8 cellular contexts compared by ENCODE assay signal in the genomic region with DNA sequence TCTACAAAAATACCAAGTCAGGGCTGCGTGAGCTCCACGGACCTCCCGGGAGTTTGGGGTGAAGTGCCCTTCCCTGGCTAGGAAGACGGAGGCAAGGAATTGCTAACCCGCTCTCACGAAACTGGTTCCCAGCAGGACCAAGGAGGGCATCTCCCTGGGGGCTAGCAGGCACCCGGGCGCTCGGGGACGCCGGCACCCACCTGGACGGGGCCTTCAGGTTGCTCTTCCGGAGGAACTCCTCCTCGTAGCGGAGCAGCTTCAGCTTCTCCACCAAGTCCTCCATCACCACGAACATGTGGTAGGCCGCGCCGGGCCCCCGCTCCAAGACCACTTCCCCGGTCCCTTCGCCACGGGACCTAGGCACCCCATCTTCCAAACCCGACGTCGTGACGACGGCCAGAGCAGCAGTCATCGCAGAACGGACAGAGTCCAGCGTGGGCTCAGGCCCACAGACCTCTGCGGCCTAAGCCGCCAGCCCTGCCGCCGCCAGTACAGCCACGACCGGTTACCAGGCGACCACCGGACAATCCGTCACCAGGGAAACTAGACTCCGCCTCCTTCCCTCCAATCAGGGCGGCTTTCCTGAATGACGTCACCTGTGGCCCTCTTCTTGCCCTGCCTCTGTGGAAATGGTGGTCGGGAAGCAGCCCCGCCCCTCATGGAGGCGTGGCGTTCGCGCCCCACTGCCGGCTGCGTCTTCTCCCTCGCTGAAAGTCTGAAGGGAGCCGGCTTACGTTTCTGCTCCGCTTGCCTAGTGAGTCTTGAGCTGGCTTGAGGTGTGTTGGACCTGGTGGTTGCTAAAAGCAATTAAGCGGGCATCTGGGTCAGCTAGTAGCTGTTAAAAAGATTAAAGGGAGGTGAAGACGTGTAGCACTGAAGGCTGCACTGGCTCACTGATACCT. TPM values are rescaled to one million over a fixed set of nuclear protein-coding genes. Genes with fewer than 3 reads are reported as not detected.
DNase-seq lines count a peak whose midpoint lies in the region; ATAC-seq and TF ChIP-seq lines count a peak whose summit lies in the region.

A gene with protein sequence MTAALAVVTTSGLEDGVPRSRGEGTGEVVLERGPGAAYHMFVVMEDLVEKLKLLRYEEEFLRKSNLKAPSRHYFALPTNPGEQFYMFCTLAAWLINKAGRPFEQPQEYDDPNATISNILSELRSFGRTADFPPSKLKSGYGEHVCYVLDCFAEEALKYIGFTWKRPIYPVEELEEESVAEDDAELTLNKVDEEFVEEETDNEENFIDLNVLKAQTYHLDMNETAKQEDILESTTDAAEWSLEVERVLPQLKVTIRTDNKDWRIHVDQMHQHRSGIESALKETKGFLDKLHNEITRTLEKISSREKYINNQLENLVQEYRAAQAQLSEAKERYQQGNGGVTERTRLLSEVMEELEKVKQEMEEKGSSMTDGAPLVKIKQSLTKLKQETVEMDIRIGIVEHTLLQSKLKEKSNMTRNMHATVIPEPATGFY (minus strand): TSS at position 514 of the 902 bp plus-strand sequence. CDS start 102 bp downstream, at position 412.

- ATAC-seq in HG02763 (IDR thresholded peaks at IDR 0.05; ENCODE audit: unreplicated experiment): peak; percentile 95

- H3K9ac ChIP-seq in adipocyte (ENCODE audit: low read length) (peak within 1 kb of the TSS; percentile 90), parathyroid adenoma (peak within 1 kb of the TSS; percentile 88)

- H3K4me1 ChIP-seq in adipocyte (ENCODE audit: control insufficient read depth, insufficient read depth, low read length) (peaks cover 36% of the 10 kb centered on the region), cardiac muscle cell (ENCODE audit: low read depth) (peaks cover 14% of the 10 kb centered on the region), parathyroid adenoma (peaks cover 9% of the 10 kb centered on the region), tibial nerve (peaks cover 0 to 52% (median 22%) of the 10 kb centered on the region in 4 donors)

- peak; percentile 95 for DNase-seq in GM12864 (ENCODE audit: low read depth)
- DNase-seq in NCI-H1417 treated with DMSO at 0.1 percent for 48 hours (lab: John Stamatoyannopoulos, UW): peak; percentile 95
- peak; percentile 94 for DNase-seq in T follicular helper cell (ENCODE audit: low read depth)
- peak; percentile 99 for DNase-seq in adipocyte (ENCODE audit: low read depth)
- peak; percentile 98 to 99 for DNase-seq in cardiac muscle cell (ENCODE audit: low read depth in 1 of 2, low spot score in 1 of 2)
- DNase-seq in tibial nerve (ENCODE audit: low spot score in 2 of 2): peak; percentile 94 to 97

- H3K27me3 ChIP-seq in adipocyte (replicated peaks; ENCODE audit: control insufficient read depth, insufficient read depth, low read length) (no peaks in the 10 kb centered on the region), cardiac muscle cell (no peaks in the 10 kb centered on the region), parathyroid adenoma (ENCODE audit: control insufficient read depth, insufficient read depth, low read length) (no peaks in the 10 kb centered on the region), tibial nerve (no peaks in the 10 kb centered on the region)

- H3K9me3 ChIP-seq in adipocyte (ENCODE audit: control insufficient read depth, low read length): no peaks in the 10 kb centered on the region
- no peaks in the 10 kb centered on the region for H3K9me3 ChIP-seq in cardiac muscle cell (ENCODE audit: low read depth)
- H3K9me3 ChIP-seq in parathyroid adenoma (ENCODE audit: control insufficient read depth, low read length): no peaks in the 10 kb centered on the region
- H3K9me3 ChIP-seq in tibial nerve: no peaks in the 10 kb centered on the region

- TF ChIP-seq CTCF in GM12864 (IDR thresholded peaks at IDR 0.05; ENCODE audit: low read depth, low read length, missing control alignments): no peak
- TF ChIP-seq CTCF in cardiac muscle cell (IDR thresholded peaks at IDR 0.05; ENCODE audit: low read depth, low read length): no peak
- TF ChIP-seq CTCF in parathyroid adenoma (IDR thresholded peaks at IDR 0.05): no peak
- peak in 1 of 5 experiments; percentile 6 for TF ChIP-seq CTCF in tibial nerve (IDR thresholded peaks at IDR 0.05)

- H2AFZ ChIP-seq in parathyroid adenoma: peak within 1 kb of the TSS; percentile 93

- H3K36me3 ChIP-seq in adipocyte (ENCODE audit: control insufficient read depth, insufficient read depth, low read length, severe bottlenecking) (no peaks in the 10 kb centered on the region), cardiac muscle cell (peaks cover 4% of the 10 kb centered on the region), parathyroid adenoma (ENCODE audit: control insufficient read depth, insufficient read depth, low read length) (no peaks in the 10 kb centered on the region), tibial nerve (peaks cover 0 to 7% (median 0%) of the 10 kb centered on the region in 3 donors)

- TF ChIP-seq EP300 in tibial nerve (IDR thresholded peaks at IDR 0.05): peak; percentile 88 to 92

- peak; percentile 46 to 78 for TF ChIP-seq POLR2A in tibial nerve (IDR thresholded peaks at IDR 0.05)

- H3K27ac ChIP-seq in cardiac muscle cell (peak within 1 kb of the TSS; percentile 66), parathyroid adenoma (peak within 1 kb of the TSS; percentile 73), tibial nerve (peak within 1 kb of the TSS; percentile 74 to 94 (median 86))

- peak within 1 kb of the TSS; percentile 74 for H3K4me2 ChIP-seq in parathyroid adenoma (ENCODE audit: low read length)

- peaks cover 17% of the 10 kb centered on the region for H3K79me2 ChIP-seq in parathyroid adenoma

- peak within 1 kb of the TSS; percentile 62 for H3K4me3 ChIP-seq in GM12864 (ENCODE audit: low read depth, low read length)
- peak within 1 kb of the TSS; percentile 98 for H3K4me3 ChIP-seq in adipocyte (ENCODE audit: low read length)
- H3K4me3 ChIP-seq in cardiac muscle cell: peak within 1 kb of the TSS; percentile 70
- peak within 1 kb of the TSS; percentile 93 for H3K4me3 ChIP-seq in parathyroid adenoma (ENCODE audit: low read depth, low read length)
- peak within 1 kb of the TSS; percentile 61 to 91 (median 76) for H3K4me3 ChIP-seq in tibial nerve

- WGBS in tibial nerve, 2 donors: 0% methylated on average over 53 to 57 of the region's 57 CpGs

RNA-seq across cellular contexts. Expression of the gene that starts here (rescaled TPM):
- total RNA-seq in cardiac muscle cell (37.2 and 55.2 TPM in 2 replicates), tibial nerve (10 to 100 TPM; 49.6 to 97.1 (median 63.5) TPM)
- polyA plus RNA-seq in cardiac muscle cell: 77.3 and 78.8 TPM in 2 replicates

Comparison
In these comparisons a context has a peak if more than half of its experiments do, and no peak if none do; other contexts are left out.
1. Peak in every context shown above with its lines: DNase-seq, ATAC-seq, H3K4me3 ChIP-seq and H3K27ac ChIP-seq.